12 cellular contexts compared by ENCODE assay signal in the genomic region with DNA sequence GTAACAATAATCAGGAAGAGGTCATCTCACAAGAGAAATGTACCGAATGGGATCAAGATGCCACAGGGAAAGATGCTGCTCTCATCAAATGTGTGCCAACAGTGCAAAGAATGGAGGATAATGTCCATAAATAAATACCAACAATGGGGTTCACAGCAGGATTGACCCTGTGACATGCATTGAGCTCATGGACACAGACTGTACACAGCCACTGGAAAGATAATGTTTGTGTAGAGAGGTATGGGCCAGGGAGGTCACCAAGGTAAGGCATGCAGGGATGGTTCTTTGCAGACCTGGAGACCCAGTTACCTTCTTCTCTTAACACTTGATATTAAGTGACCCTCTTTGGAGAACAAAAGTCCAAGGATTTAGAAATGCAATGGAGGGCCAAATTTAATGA. TPM values are rescaled to one million over a fixed set of nuclear protein-coding genes. Genes with fewer than 3 reads are reported as not detected.
DNase-seq lines count a peak whose midpoint lies in the region; TF ChIP-seq lines count a peak whose summit lies in the region.
"Had no signal": no experiment of that assay in that cellular context is flagged by ENCODE, and none has a peak within 500 bp of the region (broad histone marks: within the 10 kb centered on the region; RNA-seq: fewer than 3 reads in every experiment).

No MANE protein-coding gene starts in this region.

- peaks cover 53% of the 10 kb centered on the region for H3K4me1 Mint-ChIP-seq in activated CD4-positive, alpha-beta T cell treated with anti-CD3 and anti-CD28 coated beads, Interleukin-2, amount 10 ng/mL, durations not matched to agents 24 days and 14 days
- H3K4me1 Mint-ChIP-seq in endothelial cell (ENCODE audit: unreplicated experiment), result peaks cover 59% of the 10 kb centered on the region

- H3K36me3 ChIP-seq in SK-N-MC (ENCODE audit: insufficient read depth, low read length), result peaks cover 22% of the 10 kb centered on the region
- H3K36me3 ChIP-seq in osteoblast (ENCODE audit: insufficient read depth, low read length), result peaks cover 16% of the 10 kb centered on the region

- H3K27ac ChIP-seq in SK-N-MC, result no peak overlapping the region
- no peak overlapping the region for H3K27ac ChIP-seq in osteoblast (ENCODE audit: low read depth, low read length)
- H3K27ac ChIP-seq: cardiac muscle cell had no signal

- no peaks in the 10 kb centered on the region for H3K27me3 Mint-ChIP-seq in activated CD4-positive, alpha-beta T cell treated with anti-CD3 and anti-CD28 coated beads, Interleukin-2, amount 10 ng/mL, durations not matched to agents 24 days and 14 days
- H3K27me3 Mint-ChIP-seq in endothelial cell (ENCODE audit: unreplicated experiment), result peaks cover 8% of the 10 kb centered on the region

- H3K9me3 ChIP-seq in SK-N-MC (ENCODE audit: low read depth, low read length), result no peaks in the 10 kb centered on the region
- H3K9me3 ChIP-seq in osteoblast (ENCODE audit: low read depth, low read length), result no peaks in the 10 kb centered on the region
- H3K9me3 ChIP-seq: gastrocnemius medialis, lower lobe of right lung had no signal

- H3K4me3 Mint-ChIP-seq in activated CD4-positive, alpha-beta T cell treated with anti-CD3 and anti-CD28 coated beads, Interleukin-2, amount 10 ng/mL, durations not matched to agents 24 days and 14 days, result peak overlapping the region; percentile 86
- H3K4me3 Mint-ChIP-seq in endothelial cell (ENCODE audit: unreplicated experiment), result peak overlapping the region; percentile 73

- H3K4me3 ChIP-seq in SK-N-MC (peak overlapping the region; percentile 89), osteoblast (ENCODE audit: insufficient read depth, low read length) (peak overlapping the region; percentile 86)

- H3K4me1 ChIP-seq in osteoblast (ENCODE audit: insufficient read depth, low read length), result peaks cover 35% of the 10 kb centered on the region

- peaks cover 2% of the 10 kb centered on the region for H4K20me1 ChIP-seq in osteoblast (ENCODE audit: insufficient read depth, low read length)

- H3K4me2 ChIP-seq in osteoblast (ENCODE audit: insufficient read depth, low read length), result peak overlapping the region; percentile 99

- no peaks in the 10 kb centered on the region for H3K27me3 ChIP-seq in osteoblast (ENCODE audit: insufficient read depth, low read length)
- H3K27me3 ChIP-seq: cardiac muscle cell, gastrocnemius medialis had no signal

- intact Hi-C loops in activated CD4-positive, alpha-beta T cell treated with anti-CD3 and anti-CD28 coated beads, Interleukin-2, amount 10 ng/mL, durations not matched to agents 24 days and 14 days (cut with micrococcal nuclease), result loop anchor here (10.0 kb wide), 2 partner anchors 1030 to 1240 kb away; partner anchors contain the start of genes CUTA, HSD17B8, PHF1 and RING1

- TF ChIP-seq CTCF in endothelial cell (IDR thresholded peaks at IDR 0.05; ENCODE audit: unreplicated experiment) (no peak), osteoblast (IDR thresholded peaks at IDR 0.05; ENCODE audit: extremely low read depth, low read depth, low read length) (no peak), GM10266 (IDR thresholded peaks at IDR 0.05; ENCODE audit: control insufficient read depth, insufficient read depth, low read depth, missing control alignments) (no peak)

- no peak overlapping the region for H3K9ac ChIP-seq in SK-N-MC (ENCODE audit: insufficient read length)

- no peak for DNase-seq in activated CD4-positive, alpha-beta T cell treated with anti-CD3 and anti-CD28 coated beads, Interleukin-2, amount 10 ng/mL, durations not matched to agents 24 days and 14 days
- no peak for DNase-seq in activated CD4-positive, alpha-beta T cell treated with anti-CD3 and anti-CD28 coated beads, Interleukin-2, amount 50 U/mL, for 4 hours
- DNase-seq in SK-N-MC (ENCODE audit: low read depth, low spot score) (no peak), endothelial cell (ENCODE audit: low spot score) (no peak), osteoblast (ENCODE audit: insufficient read length, low spot score, missing footprints) (no peak), HCEC 1CT (no peak), GM10266 (ENCODE audit: extremely low spot score) (no peak)
- no peak for DNase-seq in stimulated activated CD4-positive, alpha-beta T cell treated with anti-CD3 and anti-CD28 coated beads, Interleukin-4, amount 100 ng/mL, for 4 hours
- DNase-seq: gastrocnemius medialis, lower lobe of right lung, NCI-H524 treated with DMSO at 0.1 percent for 48 hours had no signal

- peaks cover 24% of the 10 kb centered on the region for H3K36me3 Mint-ChIP-seq in activated CD4-positive, alpha-beta T cell treated with anti-CD3 and anti-CD28 coated beads, Interleukin-2, amount 10 ng/mL, durations not matched to agents 24 days and 14 days (ENCODE audit: low read depth)
- H3K36me3 Mint-ChIP-seq in endothelial cell (ENCODE audit: low read depth, unreplicated experiment), result peaks cover 16% of the 10 kb centered on the region

- no peak overlapping the region for H3K27ac Mint-ChIP-seq in activated CD4-positive, alpha-beta T cell treated with anti-CD3 and anti-CD28 coated beads, Interleukin-2, amount 10 ng/mL, durations not matched to agents 24 days and 14 days
- H3K27ac Mint-ChIP-seq in endothelial cell (ENCODE audit: unreplicated experiment), result no peak overlapping the region

- no peaks in the 10 kb centered on the region for H3K9me3 Mint-ChIP-seq in activated CD4-positive, alpha-beta T cell treated with anti-CD3 and anti-CD28 coated beads, Interleukin-2, amount 10 ng/mL, durations not matched to agents 24 days and 14 days
- no peaks in the 10 kb centered on the region for H3K9me3 Mint-ChIP-seq in endothelial cell (ENCODE audit: unreplicated experiment)

- H2AFZ ChIP-seq in osteoblast (ENCODE audit: low read length), result no peak overlapping the region

- H3K79me2 ChIP-seq in osteoblast (ENCODE audit: insufficient read depth, low read length), result peaks cover 49% of the 10 kb centered on the region

RNA-seq across cellular contexts. Expression of gene AGPAT1, which starts 1.5 kb away (rescaled TPM):
- 31.4 and 32.6 TPM in 2 replicates for total RNA-seq in activated CD4-positive, alpha-beta T cell treated with anti-CD3 and anti-CD28 coated beads, Interleukin-2, amount 10 ng/mL, durations not matched to agents 24 days and 14 days
- total RNA-seq in endothelial cell (ENCODE audit: unreplicated experiment) (93.3 TPM), osteoblast (17.4 and 19.2 TPM in 2 replicates)

RNA-seq across cellular contexts. Expression of gene RNF5, which starts 3.8 kb away (rescaled TPM):
- total RNA-seq in activated CD4-positive, alpha-beta T cell treated with anti-CD3 and anti-CD28 coated beads, Interleukin-2, amount 10 ng/mL, durations not matched to agents 24 days and 14 days, result 59.9 and 62.6 TPM in 2 replicates
- 44.4 TPM for total RNA-seq in endothelial cell (ENCODE audit: unreplicated experiment)
- total RNA-seq in osteoblast, result 25.3 and 32.9 TPM in 2 replicates

RNA-seq across cellular contexts. Expression of gene AGER, which starts 9.6 kb away (rescaled TPM):
- 20.7 and 24.1 TPM in 2 replicates for total RNA-seq in activated CD4-positive, alpha-beta T cell treated with anti-CD3 and anti-CD28 coated beads, Interleukin-2, amount 10 ng/mL, durations not matched to agents 24 days and 14 days
- total RNA-seq in endothelial cell (ENCODE audit: unreplicated experiment) (42.2 TPM), osteoblast (under 0.01 TPM in 2 replicates)

RNA-seq across cellular contexts. Expression of gene EGFL8, which starts 10.0 kb away (rescaled TPM):
- total RNA-seq in activated CD4-positive, alpha-beta T cell treated with anti-CD3 and anti-CD28 coated beads, Interleukin-2, amount 10 ng/mL, durations not matched to agents 24 days and 14 days, result 8.6 and 9.7 TPM in 2 replicates
- total RNA-seq in endothelial cell (ENCODE audit: unreplicated experiment) (37.4 TPM), osteoblast (0.29 and 0.36 TPM in 2 replicates)

RNA-seq across cellular contexts. Expression of gene PBX2, which starts 15.6 kb away (rescaled TPM):
- 88.1 and 92.7 TPM in 2 replicates for total RNA-seq in activated CD4-positive, alpha-beta T cell treated with anti-CD3 and anti-CD28 coated beads, Interleukin-2, amount 10 ng/mL, durations not matched to agents 24 days and 14 days
- total RNA-seq in endothelial cell (ENCODE audit: unreplicated experiment) (308 TPM), osteoblast (17.4 and 18.6 TPM in 2 replicates)

Comparison
In these comparisons a context has a peak if more than half of its experiments do, and no peak if none do; other contexts are left out.
1. RNA of gene AGER, which starts 9.6 kb away (total RNA-seq): 42.2 TPM in endothelial cell (single experiment) and 20.7 to 24.1 TPM in activated CD4-positive, alpha-beta T cell treated with anti-CD3 and anti-CD28 coated beads, Interleukin-2, amount 10 ng/mL, durations not matched to agents 24 days and 14 days; under 0.01 TPM in osteoblast; every median in the first group is over 10 times any median in the second.